Comparison of ENCODE assay signal across 16 cellular contexts in the genomic region with DNA sequence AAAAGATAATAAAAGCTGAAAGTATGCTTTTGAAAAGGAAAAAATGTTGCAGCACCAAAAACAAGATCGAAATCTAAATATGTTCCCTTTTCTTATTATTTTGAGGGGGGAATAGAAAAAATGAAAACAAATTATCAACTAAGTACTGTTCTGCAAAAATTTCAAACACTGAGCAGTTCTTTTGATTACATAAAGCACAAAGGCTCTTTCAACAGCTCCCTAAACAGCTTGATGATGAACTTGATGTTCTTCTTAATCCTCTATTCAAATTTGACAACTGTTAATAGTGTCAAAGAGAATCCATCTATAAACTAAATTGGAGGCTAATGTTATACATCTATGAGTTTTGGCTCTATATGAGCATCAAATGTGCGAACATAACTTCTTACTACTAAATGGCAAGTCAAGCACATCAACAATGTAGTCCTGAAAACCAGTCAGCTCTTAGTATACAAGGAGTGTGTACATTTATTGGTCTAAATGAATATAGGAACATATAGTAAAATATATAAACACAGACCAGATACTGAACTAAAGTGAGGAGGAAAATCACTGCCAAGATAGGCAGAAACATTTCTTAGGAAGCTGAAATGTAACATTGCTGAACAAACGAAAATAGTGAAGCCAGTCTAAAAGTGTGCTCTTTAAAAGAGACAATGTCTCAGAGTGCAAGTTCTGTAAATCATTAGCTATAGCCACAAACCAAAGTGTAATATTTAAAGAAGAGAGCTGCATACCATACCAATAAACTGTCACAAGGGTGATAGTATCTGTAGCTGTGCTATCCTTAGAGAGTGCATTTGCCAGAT.
DNase-seq lines count a peak whose midpoint lies in the region; ATAC-seq, FAIRE-seq and TF ChIP-seq lines count a peak whose summit lies in the region.
"Had no signal": no experiment of that assay in that cellular context is flagged by ENCODE, and none has a peak within 500 bp of the region (broad histone marks: within the 10 kb centered on the region; RNA-seq: fewer than 3 reads in every experiment).

No MANE protein-coding gene starts in this region.

- no peak for TF ChIP-seq RAD21 in GM12878 (IDR thresholded peaks at IDR 0.05; ENCODE audit: insufficient read depth, low read depth, low read length)

- no peak overlapping the region for H3K27ac Mint-ChIP-seq in activated CD4-positive, alpha-beta T cell treated with anti-CD3 and anti-CD28 coated beads, Interleukin-2, amount 10 ng/mL, durations not matched to agents 7 days and 5 days
- H3K27ac Mint-ChIP-seq: activated CD8-positive, alpha-beta T cell treated with anti-CD3 and anti-CD28 coated beads, Interleukin-2, amount 10 ng/mL, durations not matched to agents 7 days and 5 days; activated naive CD4-positive, alpha-beta T cell treated with anti-CD3 and anti-CD28 coated beads, Interleukin-2, amount 50 U/mL, for 72 hours; naive thymus-derived CD8-positive, alpha-beta T cell had no signal

- no peaks in the 10 kb centered on the region for H3K27me3 Mint-ChIP-seq in activated CD4-positive, alpha-beta T cell treated with anti-CD3 and anti-CD28 coated beads, Interleukin-2, amount 10 ng/mL, durations not matched to agents 7 days and 5 days
- H3K27me3 Mint-ChIP-seq: naive thymus-derived CD8-positive, alpha-beta T cell had no signal

- WGBS in GM12878 (ENCODE audit: insufficient coverage, insufficient replicate concordance, low lambda C conversion rate, missing lambda C conversion rate) = 11% methylated on average over 3 of the region's 3 CpGs

- intact Hi-C loops in GM12878 (cut with micrococcal nuclease; ENCODE audit: unreplicated experiment) = no loop called here

- no peak for FAIRE-seq in GM12878 (lab: Jason Lieb, UNC)
- FAIRE-seq: HTR-8/SVneo had no signal

- no peak for TF ChIP-seq CTCF in GM12878 (IDR thresholded peaks at IDR 0.05 in 2 of 3, conservative IDR thresholded peaks at IDR 0.05 in 1 of 3; ENCODE audit: control insufficient read depth in 2 of 3, extremely low read depth in 1 of 3, insufficient read depth in 1 of 3, low read depth in 3 of 3, low read length in 3 of 3)

- H3K9me3 Mint-ChIP-seq in activated CD4-positive, alpha-beta T cell treated with anti-CD3 and anti-CD28 coated beads, Interleukin-2, amount 10 ng/mL, durations not matched to agents 7 days and 5 days = no peaks in the 10 kb centered on the region

- TF ChIP-seq POLR2A in GM12878 (IDR thresholded peaks at IDR 0.05; ENCODE audit: low read depth, low read length) = no peak

- SMC1A ChIA-PET in GM12878 (lab: Charles Lee; ENCODE audit: uncharacterized antibody, unreplicated experiment) = interaction anchor here (0.9 kb wide), 1 partner anchor 19 kb away, joined by 3 read pairs; no protein-coding TSS in a partner anchor

- H3K4me3 ChIP-seq in GM12878 = no peak overlapping the region
- H3K4me3 ChIP-seq: tibial artery had no signal

- no peak overlapping the region for H3K4me2 ChIP-seq in GM12878 (ENCODE audit: control insufficient read depth, insufficient read depth)

- no peak for TF ChIP-seq EP300 in GM12878 (IDR thresholded peaks at IDR 0.05; ENCODE audit: borderline replicate concordance in 1 of 2, control insufficient read depth in 1 of 2, low read depth in 2 of 2, low read length in 2 of 2)

- no peaks in the 10 kb centered on the region for H3K36me3 Mint-ChIP-seq in activated CD4-positive, alpha-beta T cell treated with anti-CD3 and anti-CD28 coated beads, Interleukin-2, amount 10 ng/mL, durations not matched to agents 7 days and 5 days (ENCODE audit: low read depth)
- H3K36me3 Mint-ChIP-seq: activated naive CD4-positive, alpha-beta T cell treated with anti-CD3 and anti-CD28 coated beads, Interleukin-2, amount 50 U/mL, for 72 hours; naive thymus-derived CD8-positive, alpha-beta T cell had no signal

- RAD21 ChIA-PET in GM12878 (lab: Charles Lee; ENCODE audit: unreplicated experiment) = interaction anchor here (1.1 kb wide), 1 partner anchor 17 kb away, joined by 3 read pairs; no protein-coding TSS in a partner anchor

- no TSS peak for BruUV-seq in GM12878 (replicated peaks; lab: Mats Ljungman, UMichigan)

- no peaks in the 10 kb centered on the region for H3K4me1 Mint-ChIP-seq in activated CD4-positive, alpha-beta T cell treated with anti-CD3 and anti-CD28 coated beads, Interleukin-2, amount 10 ng/mL, durations not matched to agents 7 days and 5 days
- H3K4me1 Mint-ChIP-seq: naive thymus-derived CD8-positive, alpha-beta T cell had no signal

- H3K27ac ChIP-seq in GM12878 (ENCODE audit: control insufficient read depth, insufficient read depth) = no peak overlapping the region
- H3K27ac ChIP-seq: tibial artery had no signal

- in situ Hi-C loops in GM12878 (cut with MboI) = no loop called here

- no peaks in the 10 kb centered on the region for H4K20me1 ChIP-seq in GM12878 (ENCODE audit: control insufficient read depth, insufficient read depth)

- H3K4me1 ChIP-seq in GM12878 (ENCODE audit: control insufficient read depth, insufficient read depth, low read length) = no peaks in the 10 kb centered on the region

- H3K27me3 ChIP-seq in GM12878 (replicated peaks in 1 of 2; ENCODE audit: control insufficient read depth in 2 of 2, insufficient read depth in 2 of 2, low read length in 1 of 2) = no peaks in the 10 kb centered on the region
- H3K27me3 ChIP-seq: tibial artery had no signal

- H3K9ac ChIP-seq in GM12878 (ENCODE audit: control insufficient read depth, insufficient read depth, low read length) = no peak overlapping the region

- no peak overlapping the region for H3K4me3 Mint-ChIP-seq in activated CD4-positive, alpha-beta T cell treated with anti-CD3 and anti-CD28 coated beads, Interleukin-2, amount 10 ng/mL, durations not matched to agents 7 days and 5 days
- H3K4me3 Mint-ChIP-seq: activated CD8-positive, alpha-beta T cell treated with anti-CD3 and anti-CD28 coated beads, Interleukin-2, amount 10 ng/mL, durations not matched to agents 7 days and 5 days; naive thymus-derived CD8-positive, alpha-beta T cell had no signal

- CTCF ChIA-PET in GM12878 (lab: Yijun Ruan, JAX) = interaction anchor here (1.2 kb wide), 1 partner anchor 15 kb away, joined by 5 read pairs; no protein-coding TSS in a partner anchor
- CTCF ChIA-PET in activated CD4-positive, alpha-beta T cell treated with anti-CD3 and anti-CD28 coated beads, Interleukin-2, amount 10 ng/mL, durations not matched to agents 7 days and 5 days (lab: Charles Lee) = no interaction called here

- DNase-seq in GM12878 (ENCODE audit: low read depth, low spot score) (no peak), SIG-M5 treated with dmso at 0.1 percent for 504 hours (lab: John Stamatoyannopoulos, UW; ENCODE audit: unreplicated experiment) (no peak)
- DNase-seq in activated CD4-positive, alpha-beta T cell treated with anti-CD3 and anti-CD28 coated beads, Interleukin-2, amount 10 ng/mL, durations not matched to agents 7 days and 5 days = no peak
- DNase-seq in activated CD4-positive, alpha-beta T cell treated with anti-CD3 and anti-CD28 coated beads for 1 hour = no peak
- DNase-seq: activated CD8-positive, alpha-beta T cell treated with anti-CD3 and anti-CD28 coated beads, Interleukin-2, amount 10 ng/mL, durations not matched to agents 7 days and 5 days; cerebellar nuclear complex; naive thymus-derived CD8-positive, alpha-beta T cell; NCI-H1048; SW 1271; tibial artery had no signal

- no peak overlapping the region for H2AFZ ChIP-seq in GM12878 (ENCODE audit: control insufficient read depth, low read depth, low read length)

- POLR2A ChIA-PET in GM12878 (lab: Charles Lee) = interaction anchor here (0.6 kb wide), 1 partner anchor 288 kb away, joined by 3 read pairs; no protein-coding TSS in a partner anchor
- POLR2A ChIA-PET in activated CD4-positive, alpha-beta T cell treated with anti-CD3 and anti-CD28 coated beads, Interleukin-2, amount 10 ng/mL, durations not matched to agents 7 days and 5 days (lab: Charles Lee) = interaction anchor here (0.7 kb wide), 1 partner anchor 75 kb away, joined by 3 read pairs; no protein-coding TSS in a partner anchor

- ATAC-seq in GM18498 (IDR thresholded peaks at IDR 0.05; ENCODE audit: unreplicated experiment) = peak; percentile 93
- peak; percentile 91 for ATAC-seq in GM21381 (IDR thresholded peaks at IDR 0.05; ENCODE audit: unreplicated experiment)
- peak; percentile 98 for ATAC-seq in HG03097 (IDR thresholded peaks at IDR 0.05; ENCODE audit: low FRiP score, unreplicated experiment)
- peak; percentile 85 for ATAC-seq in GM12878
- no peak for ATAC-seq in HG03039 (IDR thresholded peaks at IDR 0.05; ENCODE audit: unreplicated experiment)
- ATAC-seq: activated CD8-positive, alpha-beta T cell treated with anti-CD3 and anti-CD28 coated beads, Interleukin-2, amount 10 ng/mL, durations not matched to agents 7 days and 5 days; activated naive CD4-positive, alpha-beta T cell treated with anti-CD3 and anti-CD28 coated beads, Interleukin-2, amount 50 U/mL, for 72 hours; naive thymus-derived CD8-positive, alpha-beta T cell had no signal

- H3K79me2 ChIP-seq in GM12878 (ENCODE audit: control insufficient read depth, insufficient read depth, low read length) = no peaks in the 10 kb centered on the region

- H3K36me3 ChIP-seq in GM12878 (ENCODE audit: control insufficient read depth in 2 of 2, insufficient read depth in 2 of 2, low read length in 1 of 2) = no peaks in the 10 kb centered on the region
- H3K36me3 ChIP-seq: tibial artery had no signal

- no peaks in the 10 kb centered on the region for H3K9me3 ChIP-seq in GM12878 (replicated peaks; ENCODE audit: control insufficient read depth, insufficient read depth, low read length)
- H3K9me3 ChIP-seq: tibial artery had no signal

TF ChIP-seq in GM12878, 131 proteins besides CTCF, POLR2A, EP300 and RAD21 (continues in another document):
- TF ChIP-seq, protein P1, sequence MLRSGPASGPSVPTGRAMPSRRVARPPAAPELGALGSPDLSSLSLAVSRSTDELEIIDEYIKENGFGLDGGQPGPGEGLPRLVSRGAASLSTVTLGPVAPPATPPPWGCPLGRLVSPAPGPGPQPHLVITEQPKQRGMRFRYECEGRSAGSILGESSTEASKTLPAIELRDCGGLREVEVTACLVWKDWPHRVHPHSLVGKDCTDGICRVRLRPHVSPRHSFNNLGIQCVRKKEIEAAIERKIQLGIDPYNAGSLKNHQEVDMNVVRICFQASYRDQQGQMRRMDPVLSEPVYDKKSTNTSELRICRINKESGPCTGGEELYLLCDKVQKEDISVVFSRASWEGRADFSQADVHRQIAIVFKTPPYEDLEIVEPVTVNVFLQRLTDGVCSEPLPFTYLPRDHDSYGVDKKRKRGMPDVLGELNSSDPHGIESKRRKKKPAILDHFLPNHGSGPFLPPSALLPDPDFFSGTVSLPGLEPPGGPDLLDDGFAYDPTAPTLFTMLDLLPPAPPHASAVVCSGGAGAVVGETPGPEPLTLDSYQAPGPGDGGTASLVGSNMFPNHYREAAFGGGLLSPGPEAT (IDR thresholded peaks at IDR 0.05; ENCODE audit: low read depth) = no peak
- TF ChIP-seq SREBF1 (IDR thresholded peaks at IDR 0.05; ENCODE audit: low read length) = no peak
- TF ChIP-seq FOXM1 (IDR thresholded peaks at IDR 0.05; ENCODE audit: low read depth, low read length) = no peak
- TF ChIP-seq SP1 (IDR thresholded peaks at IDR 0.05; ENCODE audit: low read depth, low read length) = no peak
- TF ChIP-seq SRF (IDR thresholded peaks at IDR 0.05; ENCODE audit: low read depth in 2 of 2, low read length in 2 of 2) = no peak
- no peak for TF ChIP-seq BCL11A (IDR thresholded peaks at IDR 0.05; ENCODE audit: low read depth, low read length)
